In genomic region chr9:89513836-89514235, GRCh38 we compare ENCODE assay signal across 10 cellular contexts.
DNase-seq lines count a peak whose midpoint lies in the region; ATAC-seq lines count a peak whose summit lies in the region.
"Had no signal": no experiment of that assay in that cellular context is flagged by ENCODE, and none has a peak within 500 bp of the region (broad histone marks: within the 10 kb centered on the region; RNA-seq: fewer than 3 reads in every experiment).

No MANE protein-coding gene starts in this region.

- ATAC-seq in GM19397 (IDR thresholded peaks at IDR 0.05; ENCODE audit: unreplicated experiment): no peak

- DNase-seq in NCI-H524 (lab: John Stamatoyannopoulos, UW) (peak; percentile 1 to 75), NCI-H524 treated with DMSO at 0.1 percent for 48 hours (lab: John Stamatoyannopoulos, UW) (no peak), NCI-H1694 treated with DMSO at 0.1 percent for 48 hours (lab: John Stamatoyannopoulos, UW) (peak; percentile 79), cerebellar cortex (ENCODE audit: low spot score) (peak; percentile 95), NCI-H510A (lab: John Stamatoyannopoulos, UW) (no peak), activated gamma-delta T cell treated with Interleukin-2 at 50 U/mL for 16 hours (no peak)
- DNase-seq: ACHN; CD4-positive, CD25-positive, alpha-beta regulatory T cell; DMS79 had no signal

Comparison
In these comparisons a context has a peak if more than half of its experiments do, and no peak if none do; other contexts are left out.
1. DNase-seq: peak in NCI-H524 (2 of 2), NCI-H1694 treated with DMSO at 0.1 percent for 48 hours (single experiment) and cerebellar cortex (single experiment); none in NCI-H524 treated with DMSO at 0.1 percent for 48 hours (single experiment), NCI-H510A (single experiment) and activated gamma-delta T cell treated with Interleukin-2 at 50 U/mL for 16 hours (single experiment).